Comparison of ENCODE assay signal across 1 cellular context in genomic region chr17:37358830-37359681, GRCh38.
TF ChIP-seq lines count a peak whose summit lies in the region.

No MANE protein-coding gene starts in this region.

TF ChIP-seq in K562, 482 proteins besides CTCF, POLR2A, EP300 and RAD21 (continued from another document and continues in another):
- no peak for TF ChIP-seq CHD7 (IDR thresholded peaks at IDR 0.05; ENCODE audit: low read depth, low read length)
- peak; percentile 83 for TF ChIP-seq ZBTB1 (CRISPR knock-in tag; IDR thresholded peaks at IDR 0.05; ENCODE audit: borderline replicate concordance, low read depth)
- TF ChIP-seq CREB1 (IDR thresholded peaks at IDR 0.05) = 0 out of 2 replicates have a peak, but pooled peaks have one; percentile 7
- TF ChIP-seq CREB1 (CRISPR knock-in tag; IDR thresholded peaks at IDR 0.05) = peak; percentile 55
- no peak for TF ChIP-seq ZHX1 (conservative IDR thresholded peaks at IDR 0.05; ENCODE audit: low read length)
- TF ChIP-seq HNRNPLL (IDR thresholded peaks at IDR 0.05; ENCODE audit: low read depth, low read length, poor library complexity, severe bottlenecking) = no peak
- TF ChIP-seq ATF2 (CRISPR knock-in tag; IDR thresholded peaks at IDR 0.05) = no peak
- no peak for TF ChIP-seq MBD1 (CRISPR knock-in tag; IDR thresholded peaks at IDR 0.05)
- no peak for TF ChIP-seq GTF2B (IDR thresholded peaks at IDR 0.05; ENCODE audit: extremely low read depth, insufficient read length)
- peak; percentile 29 to 79 (median 63) for TF ChIP-seq YY1 (IDR thresholded peaks at IDR 0.05; ENCODE audit: borderline replicate concordance in 1 of 3, control insufficient read depth in 1 of 3, extremely low read depth in 1 of 3, insufficient read depth in 3 of 3, insufficient read length in 1 of 3, insufficient replicate concordance in 2 of 3, low read depth in 1 of 3, low read length in 2 of 3)
- TF ChIP-seq TBP (optimal IDR thresholded peaks at IDR 0.05; ENCODE audit: low read depth, low read length) = peak; percentile 80
- TF ChIP-seq MAFF (IDR thresholded peaks at IDR 0.05; ENCODE audit: low read length) = no peak
- no peak for TF ChIP-seq MYNN (IDR thresholded peaks at IDR 0.05)
- TF ChIP-seq MYNN (CRISPR knock-in tag; IDR thresholded peaks at IDR 0.05) = no peak
- TF ChIP-seq TFE3 (CRISPR knock-in tag; IDR thresholded peaks at IDR 0.05) = no peak
- peak; percentile 86 for TF ChIP-seq CXXC5 (CRISPR knock-in tag; IDR thresholded peaks at IDR 0.05)
- TF ChIP-seq CHD2 (IDR thresholded peaks at IDR 0.05; ENCODE audit: low read depth, low read length) = no peak
- no peak for TF ChIP-seq SMAD3 (CRISPR knock-in tag; conservative IDR thresholded peaks at IDR 0.05)
- peak; percentile 91 for TF ChIP-seq RBM25 (IDR thresholded peaks at IDR 0.05; ENCODE audit: low read depth, low read length, severe bottlenecking)
- no peak for TF ChIP-seq HEY1 (CRISPR knock-in tag; IDR thresholded peaks at IDR 0.05; ENCODE audit: borderline replicate concordance)
- no peak for TF ChIP-seq BRD4 (IDR thresholded peaks at IDR 0.05)
- no peak for TF ChIP-seq NCOA1 (IDR thresholded peaks at IDR 0.05; ENCODE audit: low read depth)
- no peak for TF ChIP-seq ZNF184 (CRISPR knock-in tag; IDR thresholded peaks at IDR 0.05)
- peak; percentile 84 for TF ChIP-seq MAX (CRISPR knock-in tag; IDR thresholded peaks at IDR 0.05)
- TF ChIP-seq SRSF7 (optimal IDR thresholded peaks at IDR 0.05; ENCODE audit: low read depth, low read length) = no peak
- TF ChIP-seq MNT (conservative IDR thresholded peaks at IDR 0.05) = peak; percentile 88 to 96; a peak in 3 of 4 replicates
- no peak for TF ChIP-seq ZNF639 (CRISPR knock-in tag; conservative IDR thresholded peaks at IDR 0.05 in 1 of 2, IDR thresholded peaks at IDR 0.05 in 1 of 2)
- TF ChIP-seq TFAM (CRISPR knock-in tag; conservative IDR thresholded peaks at IDR 0.05) = no peak
- 0 out of 2 replicates have a peak, but pooled peaks have one; percentile 24 for TF ChIP-seq RFX7 (CRISPR knock-in tag; IDR thresholded peaks at IDR 0.05)
